In the genomic region with DNA sequence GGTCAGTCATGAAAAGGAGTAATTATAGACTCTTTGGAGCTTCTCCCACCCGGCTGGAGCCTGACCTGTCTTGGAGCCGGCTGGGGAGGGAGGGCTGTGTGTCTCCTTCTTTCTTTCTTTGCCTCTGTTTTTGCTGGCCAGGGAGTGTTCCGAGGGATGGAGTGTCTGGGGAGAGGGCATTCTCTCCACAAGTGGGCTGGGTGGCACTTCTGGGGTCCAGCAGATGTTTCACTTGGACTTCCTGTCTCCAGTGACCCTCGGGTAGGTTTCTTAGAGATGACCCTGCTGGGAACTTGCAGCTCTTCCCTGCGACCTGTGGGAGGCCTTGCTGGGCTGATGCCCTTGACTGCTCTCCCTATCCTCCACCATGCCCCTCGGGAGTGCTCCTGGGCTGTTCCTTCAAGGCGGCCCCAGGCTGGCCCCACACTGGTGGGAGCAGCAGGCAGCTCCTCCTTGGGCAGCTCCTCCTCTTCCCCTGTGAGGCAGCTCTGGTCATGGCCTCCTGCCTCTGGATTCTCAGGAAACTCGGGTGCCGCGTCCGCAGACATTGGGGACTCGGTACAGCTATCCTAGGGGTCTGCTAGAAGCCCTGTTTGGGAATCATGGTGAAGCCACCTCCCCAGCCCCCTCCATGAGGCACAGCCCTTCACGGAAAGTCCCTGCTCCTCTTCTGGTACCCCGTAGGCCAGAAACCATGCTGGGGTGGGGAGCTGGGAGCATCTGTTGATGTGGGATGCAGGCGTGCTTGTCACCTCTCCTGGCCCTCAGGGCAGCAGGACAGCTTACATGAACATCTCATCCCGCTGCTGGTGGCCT, we compare ENCODE assay signal across 20 cellular contexts.
"Had no signal": no experiment of that assay in that cellular context is flagged by ENCODE, and none has a peak within 500 bp of the region (broad histone marks: within the 10 kb centered on the region; RNA-seq: fewer than 3 reads in every experiment).

No MANE protein-coding gene starts in this region.

- H3K36me3 Mint-ChIP-seq: natural killer cell had no signal

- H3K9me3 Mint-ChIP-seq: activated CD4-positive, alpha-beta memory T cell treated with anti-CD3 and anti-CD28 coated beads, Interleukin-2, amount 10 ng/mL, durations not matched to agents 7 days and 5 days; dendritic cell treated with granulocyte-macrophage colony-stimulating factor and Interleukin-4, amounts not matched to agents 40 ng/mL and 50 ng/mL, for 4 days; natural killer cell; type B pancreatic cell had no signal

- H3K4me3 ChIP-seq: breast epithelium, esophagus muscularis mucosa, gastroesophageal sphincter, heart left ventricle, testis had no signal

- H3K27ac ChIP-seq: breast epithelium, esophagus muscularis mucosa, gastroesophageal sphincter, heart left ventricle, testis had no signal

- DNase-seq: activated CD4-positive, alpha-beta memory T cell treated with anti-CD3 and anti-CD28 coated beads, Interleukin-2, amount 10 ng/mL, durations not matched to agents 7 days and 5 days; activated CD4-positive, alpha-beta T cell treated with anti-CD3 and anti-CD28 coated beads for 48 hours; activated CD4-positive, CD25-positive, alpha-beta regulatory T cell; effector CD8-positive, alpha-beta T cell; heart left ventricle; kidney glomerular epithelial cell; mesendoderm; natural killer cell; nucleus accumbens; stimulated activated CD4-positive, alpha-beta T cell treated with anti-CD3 and anti-CD28 coated beads, Interleukin-2, amount 100 ng/mL, for 48 hours; T-helper 1 cell; T-helper 9 cell; testis had no signal

- H3K4me1 ChIP-seq: breast epithelium, esophagus muscularis mucosa, gastroesophageal sphincter, heart left ventricle, testis had no signal

- H3K36me3 ChIP-seq: breast epithelium, esophagus muscularis mucosa, gastroesophageal sphincter, heart left ventricle had no signal

- H3K27me3 ChIP-seq: breast epithelium, esophagus muscularis mucosa, gastroesophageal sphincter, testis had no signal

- H3K9me3 ChIP-seq: esophagus muscularis mucosa, gastroesophageal sphincter, testis had no signal

- H3K4me3 Mint-ChIP-seq: activated CD4-positive, alpha-beta memory T cell treated with anti-CD3 and anti-CD28 coated beads, Interleukin-2, amount 10 ng/mL, durations not matched to agents 7 days and 5 days; dendritic cell treated with granulocyte-macrophage colony-stimulating factor and Interleukin-4, amounts not matched to agents 40 ng/mL and 50 ng/mL, for 4 days; natural killer cell; type B pancreatic cell had no signal

- H3K27ac Mint-ChIP-seq: activated CD4-positive, alpha-beta memory T cell treated with anti-CD3 and anti-CD28 coated beads, Interleukin-2, amount 10 ng/mL, durations not matched to agents 7 days and 5 days; dendritic cell treated with granulocyte-macrophage colony-stimulating factor and Interleukin-4, amounts not matched to agents 40 ng/mL and 50 ng/mL, for 4 days; type B pancreatic cell had no signal

- H3K27me3 Mint-ChIP-seq: type B pancreatic cell had no signal

- FAIRE-seq: astrocyte, endothelial cell of umbilical vein had no signal

- H3K4me1 Mint-ChIP-seq: activated CD4-positive, alpha-beta memory T cell treated with anti-CD3 and anti-CD28 coated beads, Interleukin-2, amount 10 ng/mL, durations not matched to agents 7 days and 5 days had no signal

- ATAC-seq: gastroesophageal sphincter, natural killer cell had no signal
